In genomic region chr22:19885841-19886592, GRCh38 we compare ENCODE assay signal across 1 cellular context.
TF ChIP-seq lines count a peak whose summit lies in the region.

No MANE protein-coding gene starts in this region.

TF ChIP-seq in K562, 482 proteins besides CTCF, POLR2A, EP300 and RAD21 (continued from another document and continues in another):
- TF ChIP-seq CHD7 (IDR thresholded peaks at IDR 0.05; ENCODE audit: low read depth, low read length) (peak; percentile 62), SPI1 (IDR thresholded peaks at IDR 0.05; ENCODE audit: borderline replicate concordance, low read depth, low read length) (no peak), ZNF124 (CRISPR knock-in tag; IDR thresholded peaks at IDR 0.05) (no peak), MYNN (IDR thresholded peaks at IDR 0.05) (no peak), MYNN (CRISPR knock-in tag; IDR thresholded peaks at IDR 0.05) (no peak), TAF1 (IDR thresholded peaks at IDR 0.05; ENCODE audit: control insufficient read depth, extremely low read depth, insufficient read depth, low read length, severe bottlenecking) (no peak), NCOA4 (IDR thresholded peaks at IDR 0.05; ENCODE audit: partially characterized antibody) (no peak), STAT6 (CRISPR knock-in tag; IDR thresholded peaks at IDR 0.05) (peak; percentile 90), CREM (IDR thresholded peaks at IDR 0.05; ENCODE audit: low read depth) (no peak), RBFOX2 (IDR thresholded peaks at IDR 0.05; ENCODE audit: low read depth, low read length) (no peak), ELF1 (tag; IDR thresholded peaks at IDR 0.05) (no peak), NCOA6 (IDR thresholded peaks at IDR 0.05) (no peak), HNRNPUL1 (IDR thresholded peaks at IDR 0.05; ENCODE audit: low read length) (no peak), IRF9 (tag; IDR thresholded peaks at IDR 0.05) (no peak), RBM15 (IDR thresholded peaks at IDR 0.05; ENCODE audit: insufficient read depth, low read length) (no peak), SIN3A (IDR thresholded peaks at IDR 0.05; ENCODE audit: borderline replicate concordance in 2 of 2, control insufficient read depth in 1 of 2, low read depth in 2 of 2, low read length in 2 of 2) (no peak), HNRNPK (IDR thresholded peaks at IDR 0.05; ENCODE audit: low read depth, low read length, poor library complexity, severe bottlenecking) (no peak), SUPT5H (IDR thresholded peaks at IDR 0.05) (no peak), FOXA1 (IDR thresholded peaks at IDR 0.05; ENCODE audit: borderline replicate concordance) (no peak), KHSRP (IDR thresholded peaks at IDR 0.05) (no peak), ZNF445 (CRISPR knock-in tag; IDR thresholded peaks at IDR 0.05; ENCODE audit: low read depth) (no peak), SOX6 (IDR thresholded peaks at IDR 0.05) (no peak), L3MBTL2 (IDR thresholded peaks at IDR 0.05) (no peak), MBD1 (CRISPR knock-in tag; IDR thresholded peaks at IDR 0.05) (no peak), HBP1 (CRISPR knock-in tag; IDR thresholded peaks at IDR 0.05) (no peak), NONO (IDR thresholded peaks at IDR 0.05; ENCODE audit: low read depth in 2 of 2, low read length in 1 of 2) (no peak), FOXP4 (CRISPR knock-in tag; IDR thresholded peaks at IDR 0.05; ENCODE audit: borderline replicate concordance) (no peak), MBD2 (IDR thresholded peaks at IDR 0.05; ENCODE audit: borderline replicate concordance, low read depth) (no peak), ZNF830 (CRISPR knock-in tag; IDR thresholded peaks at IDR 0.05) (no peak), TGIF2 (CRISPR knock-in tag; IDR thresholded peaks at IDR 0.05) (no peak)
- TF ChIP-seq, protein P1, sequence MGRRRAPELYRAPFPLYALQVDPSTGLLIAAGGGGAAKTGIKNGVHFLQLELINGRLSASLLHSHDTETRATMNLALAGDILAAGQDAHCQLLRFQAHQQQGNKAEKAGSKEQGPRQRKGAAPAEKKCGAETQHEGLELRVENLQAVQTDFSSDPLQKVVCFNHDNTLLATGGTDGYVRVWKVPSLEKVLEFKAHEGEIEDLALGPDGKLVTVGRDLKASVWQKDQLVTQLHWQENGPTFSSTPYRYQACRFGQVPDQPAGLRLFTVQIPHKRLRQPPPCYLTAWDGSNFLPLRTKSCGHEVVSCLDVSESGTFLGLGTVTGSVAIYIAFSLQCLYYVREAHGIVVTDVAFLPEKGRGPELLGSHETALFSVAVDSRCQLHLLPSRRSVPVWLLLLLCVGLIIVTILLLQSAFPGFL (CRISPR knock-in tag; IDR thresholded peaks at IDR 0.05) = no peak
- TF ChIP-seq, protein P2, sequence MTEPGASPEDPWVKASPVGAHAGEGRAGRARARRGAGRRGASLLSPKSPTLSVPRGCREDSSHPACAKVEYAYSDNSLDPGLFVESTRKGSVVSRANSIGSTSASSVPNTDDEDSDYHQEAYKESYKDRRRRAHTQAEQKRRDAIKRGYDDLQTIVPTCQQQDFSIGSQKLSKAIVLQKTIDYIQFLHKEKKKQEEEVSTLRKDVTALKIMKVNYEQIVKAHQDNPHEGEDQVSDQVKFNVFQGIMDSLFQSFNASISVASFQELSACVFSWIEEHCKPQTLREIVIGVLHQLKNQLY (CRISPR knock-in tag; conservative IDR thresholded peaks at IDR 0.05) = no peak
- TF ChIP-seq, protein P3, sequence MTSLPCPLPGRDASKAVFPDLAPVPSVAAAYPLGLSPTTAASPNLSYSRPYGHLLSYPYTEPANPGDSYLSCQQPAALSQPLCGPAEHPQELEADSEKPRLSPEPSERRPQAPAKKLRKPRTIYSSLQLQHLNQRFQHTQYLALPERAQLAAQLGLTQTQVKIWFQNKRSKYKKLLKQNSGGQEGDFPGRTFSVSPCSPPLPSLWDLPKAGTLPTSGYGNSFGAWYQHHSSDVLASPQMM (CRISPR knock-in tag; IDR thresholded peaks at IDR 0.05) = no peak
- TF ChIP-seq, protein P4, sequence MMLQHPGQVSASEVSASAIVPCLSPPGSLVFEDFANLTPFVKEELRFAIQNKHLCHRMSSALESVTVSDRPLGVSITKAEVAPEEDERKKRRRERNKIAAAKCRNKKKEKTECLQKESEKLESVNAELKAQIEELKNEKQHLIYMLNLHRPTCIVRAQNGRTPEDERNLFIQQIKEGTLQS (IDR thresholded peaks at IDR 0.05) = no peak
- TF ChIP-seq, protein P4 (CRISPR knock-in tag; conservative IDR thresholded peaks at IDR 0.05) = 0 out of 2 replicates have a peak, but pooled peaks have one; percentile 36
